ENCODE assay signal across 1 cellular context in genomic region chr16:87855852-87856715, GRCh38.
TF ChIP-seq lines count a peak whose summit lies in the region.

No MANE protein-coding gene starts in this region.

TF ChIP-seq in HepG2, 621 proteins besides CTCF, POLR2A, EP300 and RAD21 (continued from another document and continues in another):
- TF ChIP-seq RERE (CRISPR knock-in tag; IDR thresholded peaks at IDR 0.05; ENCODE audit: low read depth) (no peak), RFX5 (IDR thresholded peaks at IDR 0.05; ENCODE audit: low read depth, low read length) (no peak), TGIF2 (CRISPR knock-in tag; IDR thresholded peaks at IDR 0.05) (no peak), ZNF282 (IDR thresholded peaks at IDR 0.05; ENCODE audit: partially characterized antibody) (no peak), ZNF878 (CRISPR knock-in tag; IDR thresholded peaks at IDR 0.05) (no peak), NFE2L2 (IDR thresholded peaks at IDR 0.05; ENCODE audit: low read length) (no peak), ZNF33B (CRISPR knock-in tag; IDR thresholded peaks at IDR 0.05) (no peak), SETDB1 (CRISPR knock-in tag; IDR thresholded peaks at IDR 0.05; ENCODE audit: borderline replicate concordance) (no peak), MAFF (IDR thresholded peaks at IDR 0.05; ENCODE audit: low read depth, low read length) (no peak), ZNF318 (CRISPR knock-in tag; IDR thresholded peaks at IDR 0.05) (no peak), ZSCAN5A (CRISPR knock-in tag; IDR thresholded peaks at IDR 0.05; ENCODE audit: borderline replicate concordance) (no peak), FOXM1 (CRISPR knock-in tag; IDR thresholded peaks at IDR 0.05) (no peak), FOXK2 (IDR thresholded peaks at IDR 0.05) (no peak), ZC3H4 (CRISPR knock-in tag; IDR thresholded peaks at IDR 0.05; ENCODE audit: borderline replicate concordance) (no peak), KDM6A (CRISPR knock-in tag; IDR thresholded peaks at IDR 0.05; ENCODE audit: low read depth) (no peak), ZNF124 (CRISPR knock-in tag; IDR thresholded peaks at IDR 0.05) (peak; percentile 28; the same call in 1 of the 2 replicates), ZZZ3 (CRISPR knock-in tag; IDR thresholded peaks at IDR 0.05; ENCODE audit: borderline replicate concordance) (0 out of 2 replicates have a peak, but pooled peaks have one; percentile 53), ZGPAT (CRISPR knock-in tag; IDR thresholded peaks at IDR 0.05) (peak; percentile 59; the same call in 1 of the 2 replicates), ZNF547 (CRISPR knock-in tag; IDR thresholded peaks at IDR 0.05) (no peak), REPIN1 (CRISPR knock-in tag; IDR thresholded peaks at IDR 0.05; ENCODE audit: borderline replicate concordance, low read depth) (no peak), ZNF598 (CRISPR knock-in tag; IDR thresholded peaks at IDR 0.05; ENCODE audit: borderline replicate concordance) (no peak), ATAD3A (CRISPR knock-in tag; IDR thresholded peaks at IDR 0.05) (no peak), HOXA3 (CRISPR knock-in tag; IDR thresholded peaks at IDR 0.05) (peak; percentile 81), KDM5A (IDR thresholded peaks at IDR 0.05; ENCODE audit: borderline replicate concordance, low read length) (no peak), ZFP1 (CRISPR knock-in tag; IDR thresholded peaks at IDR 0.05) (no peak), NCOA1 (CRISPR knock-in tag; IDR thresholded peaks at IDR 0.05) (peak; percentile 66; the same call in 1 of the 2 replicates), TEAD2 (CRISPR knock-in tag; IDR thresholded peaks at IDR 0.05) (no peak), ZNF746 (CRISPR knock-in tag; IDR thresholded peaks at IDR 0.05) (no peak), ZNF501 (CRISPR knock-in tag; IDR thresholded peaks at IDR 0.05) (no peak; the same call in 1 of the 2 replicates), ZNF639 (CRISPR knock-in tag; conservative IDR thresholded peaks at IDR 0.05) (peak; percentile 33; the same call in 1 of the 2 replicates), RFX3 (CRISPR knock-in tag; IDR thresholded peaks at IDR 0.05) (no peak), ARNT2 (CRISPR knock-in tag; IDR thresholded peaks at IDR 0.05; ENCODE audit: low read depth) (peak; percentile 50; the same call in 1 of the 2 replicates), SNRNP70 (IDR thresholded peaks at IDR 0.05; ENCODE audit: low read depth, low read length) (no peak), CEBPZ (IDR thresholded peaks at IDR 0.05; ENCODE audit: low read length) (no peak), ARHGAP35 (CRISPR knock-in tag; IDR thresholded peaks at IDR 0.05; ENCODE audit: borderline replicate concordance) (no peak), ZNF768 (CRISPR knock-in tag; IDR thresholded peaks at IDR 0.05) (peak; percentile 75; the same call in 1 of the 2 replicates), HNRNPK (IDR thresholded peaks at IDR 0.05; ENCODE audit: low read depth, low read length, poor library complexity, severe bottlenecking) (no peak), ZNF616 (CRISPR knock-in tag; IDR thresholded peaks at IDR 0.05; ENCODE audit: low read depth) (no peak), GMEB2 (CRISPR knock-in tag; IDR thresholded peaks at IDR 0.05; ENCODE audit: low read depth) (no peak)
